ENCODE assay signal across 8 cellular contexts in genomic region chr15:31352911-31353811, GRCh38. TPM values are rescaled to one million over a fixed set of nuclear protein-coding genes. Genes with fewer than 3 reads are reported as not detected.
A peak's percentile ranks its signal among the peaks of the same experiment; 100 is the strongest.
DNase-seq lines count a peak whose midpoint lies in the region; ATAC-seq and TF ChIP-seq lines count a peak whose summit lies in the region.

No MANE protein-coding gene starts in this region.

- H3K4me3 Mint-ChIP-seq in CD8-positive, alpha-beta memory T cell: peak overlapping the region; percentile 73 to 87 (median 82)
- peak overlapping the region; percentile 77 to 92 (median 86) for H3K4me3 Mint-ChIP-seq in immature natural killer cell

- no peaks in the 10 kb centered on the region for H3K9me3 ChIP-seq in CD8-positive, alpha-beta memory T cell (ENCODE audit: low read length)

- H3K4me1 Mint-ChIP-seq in CD8-positive, alpha-beta memory T cell: peaks cover 96 to 99% (median 98%) of the 10 kb centered on the region in 3 donors
- peaks cover 97 to 100% of the 10 kb centered on the region in 2 donors for H3K4me1 Mint-ChIP-seq in immature natural killer cell

- POLR2A ChIA-PET in CD8-positive, alpha-beta memory T cell (lab: Charles Lee): interaction anchor here (1.0 to 2.1 kb wide), 5 partner anchors 8 to 82 kb away, joined by 4 to 11 read pairs (median 7); partner anchors contain the start of gene KLF13

- ATAC-seq in HG03196 (IDR thresholded peaks at IDR 0.05; ENCODE audit: unreplicated experiment): peak; percentile 68

- H3K9me3 Mint-ChIP-seq in CD8-positive, alpha-beta memory T cell: no peaks in the 10 kb centered on the region
- H3K9me3 Mint-ChIP-seq in immature natural killer cell: no peaks in the 10 kb centered on the region

- peaks cover 4% of the 10 kb centered on the region for H3K36me3 ChIP-seq in CD8-positive, alpha-beta memory T cell (ENCODE audit: insufficient read depth, low read length)

- peaks cover 0 to 62% (median 7%) of the 10 kb centered on the region in 3 donors for H3K36me3 Mint-ChIP-seq in CD8-positive, alpha-beta memory T cell
- peaks cover 3 to 19% (median 8%) of the 10 kb centered on the region in 3 donors for H3K36me3 Mint-ChIP-seq in immature natural killer cell

- H3K4me1 ChIP-seq in CD8-positive, alpha-beta memory T cell (ENCODE audit: insufficient read depth, low read length): peaks cover 100% of the 10 kb centered on the region

- no peak for TF ChIP-seq CTCF in astrocyte of the cerebellum (IDR thresholded peaks at IDR 0.05; ENCODE audit: low read depth, low read length, missing control alignments)

- peak; percentile 37 to 71 (median 67) for DNase-seq in CD8-positive, alpha-beta memory T cell
- DNase-seq in OCI-M1 (lab: John Stamatoyannopoulos, UW) (peak; percentile 63), astrocyte of the cerebellum (ENCODE audit: low read depth) (peak; percentile 95), immature natural killer cell (peak; percentile 60 to 73 (median 64)), ACHN (no peak)
- peak; percentile 48 for DNase-seq in stimulated activated CD4-positive, alpha-beta T cell treated with anti-CD3 and anti-CD28 coated beads, Interleukin-4, amount 100 ng/mL, for 24 hours

- peak overlapping the region; percentile 90 to 98 (median 96) for H3K27ac Mint-ChIP-seq in CD8-positive, alpha-beta memory T cell
- peak overlapping the region; percentile 92 to 99 (median 96) for H3K27ac Mint-ChIP-seq in immature natural killer cell

- TF ChIP-seq POLR2A in GM19193 (IDR thresholded peaks at IDR 0.05; ENCODE audit: extremely low read depth, insufficient read depth, insufficient read length): peak; percentile 55

- in situ Hi-C loops in astrocyte of the cerebellum (cut with HindIII; ENCODE audit: low sequenced_read_pairs) (no loop called here), ACHN (cut with HindIII; ENCODE audit: low pct_ligation_motif_present, low pct_unique_long_range_greater_than_20kb, low sequenced_read_pairs) (no loop called here)

- peak overlapping the region; percentile 67 for H3K27ac ChIP-seq in CD8-positive, alpha-beta memory T cell (ENCODE audit: low read depth, low read length)

- CTCF ChIA-PET in CD8-positive, alpha-beta memory T cell (lab: Charles Lee): interaction anchor here (0.8 to 13.0 kb wide), 10 partner anchors 10 to 153 kb away, joined by 3 to 224 read pairs (median 4); no protein-coding TSS in a partner anchor

- no peaks in the 10 kb centered on the region for H3K27me3 ChIP-seq in CD8-positive, alpha-beta memory T cell (ENCODE audit: insufficient read depth, low read length, poor library complexity, severe bottlenecking)

- peaks cover 0 to 1% of the 10 kb centered on the region in 2 donors for H3K27me3 Mint-ChIP-seq in CD8-positive, alpha-beta memory T cell
- H3K27me3 Mint-ChIP-seq in immature natural killer cell (ENCODE audit: low read depth in 3 of 3): peaks cover 26 to 69% (median 32%) of the 10 kb centered on the region in 3 donors

- H3K4me3 ChIP-seq in CD8-positive, alpha-beta memory T cell (ENCODE audit: low read length): peak overlapping the region; percentile 33
- no peak overlapping the region for H3K4me3 ChIP-seq in astrocyte of the cerebellum (ENCODE audit: low read depth, low read length)

RNA-seq across cellular contexts. Expression of gene KLF13, which starts 26.5 kb away (rescaled TPM):
- total RNA-seq in CD8-positive, alpha-beta memory T cell: 100 to 1,000 TPM; 145 to 147 TPM
- 109 TPM for polyA plus RNA-seq in CD8-positive, alpha-beta memory T cell
- 10 to 100 TPM; 24.7 to 89.9 (median 47.2) TPM for polyA plus RNA-seq in immature natural killer cell
